In the genomic region with DNA sequence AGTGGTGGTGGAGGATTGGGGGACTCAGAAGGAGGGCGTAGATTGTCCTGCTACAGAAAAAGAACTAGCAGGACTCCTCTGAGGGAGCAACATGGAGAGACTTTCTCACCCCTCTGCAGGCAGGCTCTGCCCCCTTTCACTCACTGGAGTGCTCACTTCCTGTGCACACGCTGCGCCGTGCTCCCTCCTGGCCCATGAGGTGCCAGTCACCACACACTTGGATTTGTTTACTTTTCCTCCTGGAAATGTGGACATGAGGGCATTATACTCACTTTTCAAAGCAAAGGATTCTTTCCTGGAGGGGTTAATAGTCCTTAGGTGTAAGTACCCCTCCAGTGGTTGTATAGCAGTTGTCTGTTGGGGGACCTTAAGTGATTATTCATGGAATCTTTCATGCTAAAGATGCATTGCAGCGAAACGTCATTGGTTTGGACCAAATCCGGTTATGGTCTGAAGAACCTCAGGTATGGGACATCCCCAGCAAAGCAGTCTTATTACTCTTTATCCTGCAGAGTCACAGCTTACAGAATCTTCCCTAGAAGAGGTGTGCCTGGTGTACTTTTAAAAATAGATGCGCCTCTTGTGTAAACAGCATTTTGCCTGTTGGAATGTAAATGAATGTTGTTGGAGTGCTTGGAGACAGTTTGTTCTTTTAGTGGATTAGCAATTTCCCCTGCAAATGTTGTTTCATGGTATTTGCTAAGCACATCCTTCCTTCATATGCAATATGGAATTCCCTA, we compare ENCODE assay signal across 2 cellular contexts.
TF ChIP-seq lines count a peak whose summit lies in the region.

No MANE protein-coding gene starts in this region.

TF ChIP-seq in IMR-90, 13 proteins besides CTCF, POLR2A, EP300 and RAD21:
- TF ChIP-seq MAZ (IDR thresholded peaks at IDR 0.05; ENCODE audit: borderline replicate concordance, low read depth, low read length): no peak
- TF ChIP-seq BHLHE40 (IDR thresholded peaks at IDR 0.05; ENCODE audit: low read depth, low read length): no peak
- TF ChIP-seq MAFK (IDR thresholded peaks at IDR 0.05; ENCODE audit: low read depth, low read length): no peak
- no peak for TF ChIP-seq SMC3 (IDR thresholded peaks at IDR 0.05; ENCODE audit: low read depth, low read length)
- no peak for TF ChIP-seq MXI1 (IDR thresholded peaks at IDR 0.05; ENCODE audit: borderline replicate concordance, low read depth, low read length)
- TF ChIP-seq CEBPB (IDR thresholded peaks at IDR 0.05; ENCODE audit: low read depth, low read length): no peak
- TF ChIP-seq NFE2L2 (IDR thresholded peaks at IDR 0.05; ENCODE audit: low read depth, low read length): no peak
- no peak for TF ChIP-seq RCOR1 (IDR thresholded peaks at IDR 0.05; ENCODE audit: insufficient replicate concordance, low read length)
- no peak for TF ChIP-seq FOS (IDR thresholded peaks at IDR 0.05; ENCODE audit: low read depth, low read length)
- TF ChIP-seq, protein P1, sequence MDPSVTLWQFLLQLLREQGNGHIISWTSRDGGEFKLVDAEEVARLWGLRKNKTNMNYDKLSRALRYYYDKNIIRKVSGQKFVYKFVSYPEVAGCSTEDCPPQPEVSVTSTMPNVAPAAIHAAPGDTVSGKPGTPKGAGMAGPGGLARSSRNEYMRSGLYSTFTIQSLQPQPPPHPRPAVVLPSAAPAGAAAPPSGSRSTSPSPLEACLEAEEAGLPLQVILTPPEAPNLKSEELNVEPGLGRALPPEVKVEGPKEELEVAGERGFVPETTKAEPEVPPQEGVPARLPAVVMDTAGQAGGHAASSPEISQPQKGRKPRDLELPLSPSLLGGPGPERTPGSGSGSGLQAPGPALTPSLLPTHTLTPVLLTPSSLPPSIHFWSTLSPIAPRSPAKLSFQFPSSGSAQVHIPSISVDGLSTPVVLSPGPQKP (IDR thresholded peaks at IDR 0.05; ENCODE audit: borderline replicate concordance, low read depth, low read length): no peak
- TF ChIP-seq, protein P2, sequence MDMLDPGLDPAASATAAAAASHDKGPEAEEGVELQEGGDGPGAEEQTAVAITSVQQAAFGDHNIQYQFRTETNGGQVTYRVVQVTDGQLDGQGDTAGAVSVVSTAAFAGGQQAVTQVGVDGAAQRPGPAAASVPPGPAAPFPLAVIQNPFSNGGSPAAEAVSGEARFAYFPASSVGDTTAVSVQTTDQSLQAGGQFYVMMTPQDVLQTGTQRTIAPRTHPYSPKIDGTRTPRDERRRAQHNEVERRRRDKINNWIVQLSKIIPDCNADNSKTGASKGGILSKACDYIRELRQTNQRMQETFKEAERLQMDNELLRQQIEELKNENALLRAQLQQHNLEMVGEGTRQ (IDR thresholded peaks at IDR 0.05; ENCODE audit: low read depth, low read length): no peak
- no peak for TF ChIP-seq RFX5 (IDR thresholded peaks at IDR 0.05; ENCODE audit: low read depth, low read length)
- no peak for TF ChIP-seq CHD1 (IDR thresholded peaks at IDR 0.05; ENCODE audit: low read depth, low read length)

TF ChIP-seq in HepG2, 621 proteins besides CTCF, POLR2A, EP300 and RAD21:
- TF ChIP-seq ZNF263 (CRISPR knock-in tag; IDR thresholded peaks at IDR 0.05) (peak; percentile 90), ZNF775 (CRISPR knock-in tag; IDR thresholded peaks at IDR 0.05; ENCODE audit: borderline replicate concordance) (no peak)
TF ChIP-seq in HepG2: peak in this region for 1.
